8 cellular contexts compared by ENCODE assay signal in genomic region chr3:187013080-187013838, GRCh38.
DNase-seq lines count a peak whose midpoint lies in the region; ATAC-seq lines count a peak whose summit lies in the region.

No MANE protein-coding gene starts in this region.

- in situ Hi-C loops in ACHN (cut with HindIII; ENCODE audit: low pct_ligation_motif_present, low pct_unique_long_range_greater_than_20kb, low sequenced_read_pairs), result no loop called here

- H3K36me3 Mint-ChIP-seq in central memory CD8-positive, alpha-beta T cell (ENCODE audit: insufficient read depth), result peaks cover 22% of the 10 kb centered on the region
- H3K36me3 Mint-ChIP-seq in naive thymus-derived CD8-positive, alpha-beta T cell, result peaks cover 2 to 24% (median 15%) of the 10 kb centered on the region in 3 donors

- peaks cover 38% of the 10 kb centered on the region for H3K36me3 ChIP-seq in BLaER1

- peaks cover under 1% of the 10 kb centered on the region for H3K9me3 Mint-ChIP-seq in central memory CD8-positive, alpha-beta T cell
- peaks cover 0 to 4% (median under 1%) of the 10 kb centered on the region in 9 donors for H3K9me3 Mint-ChIP-seq in naive thymus-derived CD8-positive, alpha-beta T cell

- peaks cover 48% of the 10 kb centered on the region for H3K4me1 Mint-ChIP-seq in central memory CD8-positive, alpha-beta T cell
- peaks cover 20 to 88% (median 60%) of the 10 kb centered on the region in 4 donors for H3K4me1 Mint-ChIP-seq in naive thymus-derived CD8-positive, alpha-beta T cell

- no peak overlapping the region; the same call in 1 of the 2 replicates for H3K27ac ChIP-seq in BLaER1

- H3K9ac ChIP-seq in BLaER1, result no peak overlapping the region

- peaks cover 5% of the 10 kb centered on the region; the same call in 1 of the 2 replicates for H3K9me3 ChIP-seq in BLaER1

- no peaks in the 10 kb centered on the region for H3K27me3 Mint-ChIP-seq in central memory CD8-positive, alpha-beta T cell
- no peaks in the 10 kb centered on the region for H3K27me3 Mint-ChIP-seq in naive thymus-derived CD8-positive, alpha-beta T cell

- peaks cover 91% of the 10 kb centered on the region for H4K20me1 ChIP-seq in BLaER1

- H3K4me3 ChIP-seq in BLaER1, result no peak overlapping the region

- peak overlapping the region; percentile 52 for H3K27ac Mint-ChIP-seq in central memory CD8-positive, alpha-beta T cell (ENCODE audit: low read depth)
- H3K27ac Mint-ChIP-seq in naive thymus-derived CD8-positive, alpha-beta T cell, result peak overlapping the region; percentile 92 to 99 (median 96)

- H3K27me3 ChIP-seq in BLaER1, result no peaks in the 10 kb centered on the region

- H3K4me2 ChIP-seq in BLaER1, result peak overlapping the region; percentile 74

- peak; percentile 72 for DNase-seq in NAMALWA (ENCODE audit: low spot score)
- no peak for DNase-seq in central memory CD8-positive, alpha-beta T cell (ENCODE audit: low spot score in 2 of 2)
- DNase-seq in naive thymus-derived CD8-positive, alpha-beta T cell, result no peak
- DNase-seq in amniotic stem cell (lab: John Stamatoyannopoulos, UW), result no peak
- no peak for DNase-seq in ACHN

- no peak for ATAC-seq in central memory CD8-positive, alpha-beta T cell (replicated peaks; ENCODE audit: extremely low read depth, poor library complexity, severe bottlenecking)
- ATAC-seq in naive thymus-derived CD8-positive, alpha-beta T cell, result no peak
- ATAC-seq in HG02884 (IDR thresholded peaks at IDR 0.05; ENCODE audit: unreplicated experiment), result no peak
- ATAC-seq in GM19463 (IDR thresholded peaks at IDR 0.05; ENCODE audit: unreplicated experiment), result no peak

- peak overlapping the region; percentile 40 for H3K4me3 Mint-ChIP-seq in central memory CD8-positive, alpha-beta T cell
- H3K4me3 Mint-ChIP-seq in naive thymus-derived CD8-positive, alpha-beta T cell, result peak overlapping the region; percentile 57 to 85 (median 80)

- POLR2A ChIA-PET in naive thymus-derived CD8-positive, alpha-beta T cell (lab: Charles Lee), result interaction anchor here (0.5 to 4.5 kb wide), 6 partner anchors 13 to 138 kb away, joined by 3 to 37 read pairs (median 4); partner anchors contain the start of genes RPL39L and ST6GAL1

- H3K4me1 ChIP-seq in BLaER1, result peaks cover 86% of the 10 kb centered on the region
